1 cellular context compared by ENCODE assay signal in the genomic region with DNA sequence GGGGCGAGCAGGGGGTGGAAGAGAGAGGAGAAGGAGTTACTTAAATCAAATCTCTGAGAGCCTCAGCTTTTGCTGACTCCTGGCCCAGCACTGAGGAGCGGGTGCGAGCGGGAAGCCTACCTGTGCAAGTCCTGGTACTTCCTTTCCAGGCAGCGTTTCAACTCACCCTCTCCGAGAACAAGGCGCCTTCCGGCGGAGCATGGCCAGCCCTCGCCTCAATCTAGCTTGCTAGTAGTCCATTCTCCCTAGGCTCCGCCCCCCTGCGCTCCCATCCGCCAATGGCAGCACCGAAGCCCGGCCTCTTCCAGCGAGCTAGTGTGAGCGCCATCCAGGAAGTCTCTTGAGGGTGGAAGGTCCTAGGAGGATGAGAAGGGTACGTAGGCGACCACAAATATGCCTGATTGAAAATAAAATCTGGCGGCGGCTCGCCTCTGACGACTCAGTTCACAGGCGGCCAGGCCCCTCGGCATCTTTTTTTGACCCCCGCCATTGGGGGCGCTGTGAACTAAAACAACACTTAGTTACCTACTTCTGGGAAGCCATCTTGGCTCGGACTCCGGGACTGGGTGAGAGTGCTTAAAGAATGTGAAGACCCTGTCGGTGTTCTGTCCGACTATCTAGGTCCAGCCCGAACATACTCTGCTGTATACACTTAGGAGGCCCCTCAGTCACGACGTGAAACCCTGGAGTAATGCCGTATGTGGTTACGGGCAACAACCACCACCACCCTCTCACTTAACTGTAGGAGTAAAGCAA.
A peak's percentile ranks its signal among the peaks of the same experiment; 100 is the strongest.
TF ChIP-seq lines count a peak whose summit lies in the region.

TSS of gene CHD8 (minus strand) at position 212 of the 756 bp plus-strand sequence. CDS start 24,480 bp downstream, outside the sequence.

TF ChIP-seq in K562, 482 proteins besides CTCF, POLR2A, EP300 and RAD21 (continued from another document and continues in another):
- TF ChIP-seq, protein P1, sequence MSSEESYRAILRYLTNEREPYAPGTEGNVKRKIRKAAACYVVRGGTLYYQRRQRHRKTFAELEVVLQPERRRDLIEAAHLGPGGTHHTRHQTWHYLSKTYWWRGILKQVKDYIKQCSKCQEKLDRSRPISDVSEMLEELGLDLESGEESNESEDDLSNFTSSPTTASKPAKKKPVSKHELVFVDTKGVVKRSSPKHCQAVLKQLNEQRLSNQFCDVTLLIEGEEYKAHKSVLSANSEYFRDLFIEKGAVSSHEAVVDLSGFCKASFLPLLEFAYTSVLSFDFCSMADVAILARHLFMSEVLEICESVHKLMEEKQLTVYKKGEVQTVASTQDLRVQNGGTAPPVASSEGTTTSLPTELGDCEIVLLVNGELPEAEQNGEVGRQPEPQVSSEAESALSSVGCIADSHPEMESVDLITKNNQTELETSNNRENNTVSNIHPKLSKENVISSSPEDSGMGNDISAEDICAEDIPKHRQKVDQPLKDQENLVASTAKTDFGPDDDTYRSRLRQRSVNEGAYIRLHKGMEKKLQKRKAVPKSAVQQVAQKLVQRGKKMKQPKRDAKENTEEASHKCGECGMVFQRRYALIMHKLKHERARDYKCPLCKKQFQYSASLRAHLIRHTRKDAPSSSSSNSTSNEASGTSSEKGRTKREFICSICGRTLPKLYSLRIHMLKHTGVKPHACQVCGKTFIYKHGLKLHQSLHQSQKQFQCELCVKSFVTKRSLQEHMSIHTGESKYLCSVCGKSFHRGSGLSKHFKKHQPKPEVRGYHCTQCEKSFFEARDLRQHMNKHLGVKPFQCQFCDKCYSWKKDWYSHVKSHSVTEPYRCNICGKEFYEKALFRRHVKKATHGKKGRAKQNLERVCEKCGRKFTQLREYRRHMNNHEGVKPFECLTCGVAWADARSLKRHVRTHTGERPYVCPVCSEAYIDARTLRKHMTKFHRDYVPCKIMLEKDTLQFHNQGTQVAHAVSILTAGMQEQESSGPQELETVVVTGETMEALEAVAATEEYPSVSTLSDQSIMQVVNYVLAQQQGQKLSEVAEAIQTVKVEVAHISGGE (CRISPR knock-in tag; IDR thresholded peaks at IDR 0.05): peak in 1 of 3 experiments; percentile 44; a peak in 1 of 6 replicates
- TF ChIP-seq CBX3 (IDR thresholded peaks at IDR 0.05; ENCODE audit: borderline replicate concordance in 1 of 2, low read length in 2 of 2): no peak
- 0 out of 2 replicates have a peak, but pooled peaks have one; percentile 19 for TF ChIP-seq GABPB1 (CRISPR knock-in tag; IDR thresholded peaks at IDR 0.05)
- TF ChIP-seq TCF15 (CRISPR knock-in tag; IDR thresholded peaks at IDR 0.05): no peak
- no peak for TF ChIP-seq PTTG1 (tag; IDR thresholded peaks at IDR 0.05; ENCODE audit: low read depth)
- no peak for TF ChIP-seq SLC30A9 (CRISPR knock-in tag; IDR thresholded peaks at IDR 0.05)
- peak; percentile 64 for TF ChIP-seq NEUROD1 (IDR thresholded peaks at IDR 0.05; ENCODE audit: borderline replicate concordance, low read depth, low read length, partially characterized antibody)
- TF ChIP-seq ZNF263 (CRISPR knock-in tag; IDR thresholded peaks at IDR 0.05; ENCODE audit: borderline replicate concordance): no peak
- TF ChIP-seq MCM3 (IDR thresholded peaks at IDR 0.05): no peak
- no peak for TF ChIP-seq ZNF12 (CRISPR knock-in tag; IDR thresholded peaks at IDR 0.05)
- TF ChIP-seq SIN3A (IDR thresholded peaks at IDR 0.05; ENCODE audit: borderline replicate concordance in 2 of 2, control insufficient read depth in 1 of 2, low read depth in 2 of 2, low read length in 2 of 2): peak; percentile 41 to 63; a peak in 1 of 4 replicates
- peak; percentile 77 for TF ChIP-seq EP400 (IDR thresholded peaks at IDR 0.05)
- TF ChIP-seq TEAD4 (IDR thresholded peaks at IDR 0.05; ENCODE audit: low read length): no peak
- no peak for TF ChIP-seq TEAD4 (CRISPR knock-in tag; IDR thresholded peaks at IDR 0.05; ENCODE audit: borderline replicate concordance)
- TF ChIP-seq ZBTB26 (CRISPR knock-in tag; IDR thresholded peaks at IDR 0.05): no peak
- TF ChIP-seq GTF3C2 (IDR thresholded peaks at IDR 0.05; ENCODE audit: borderline replicate concordance, extremely low read depth, insufficient read length): no peak
- no peak for TF ChIP-seq FOXJ3 (CRISPR knock-in tag; IDR thresholded peaks at IDR 0.05)
- TF ChIP-seq ZNF311 (CRISPR knock-in tag; IDR thresholded peaks at IDR 0.05): no peak
- TF ChIP-seq NFRKB (IDR thresholded peaks at IDR 0.05; ENCODE audit: low read depth): peak; percentile 91
- TF ChIP-seq FOS (IDR thresholded peaks at IDR 0.05; ENCODE audit: extremely low read depth, insufficient read length): peak; percentile 29
- no peak for TF ChIP-seq U2AF1 (optimal IDR thresholded peaks at IDR 0.05; ENCODE audit: low read depth, low read length)
- TF ChIP-seq LARP7 (IDR thresholded peaks at IDR 0.05): no peak
- TF ChIP-seq, protein P2, sequence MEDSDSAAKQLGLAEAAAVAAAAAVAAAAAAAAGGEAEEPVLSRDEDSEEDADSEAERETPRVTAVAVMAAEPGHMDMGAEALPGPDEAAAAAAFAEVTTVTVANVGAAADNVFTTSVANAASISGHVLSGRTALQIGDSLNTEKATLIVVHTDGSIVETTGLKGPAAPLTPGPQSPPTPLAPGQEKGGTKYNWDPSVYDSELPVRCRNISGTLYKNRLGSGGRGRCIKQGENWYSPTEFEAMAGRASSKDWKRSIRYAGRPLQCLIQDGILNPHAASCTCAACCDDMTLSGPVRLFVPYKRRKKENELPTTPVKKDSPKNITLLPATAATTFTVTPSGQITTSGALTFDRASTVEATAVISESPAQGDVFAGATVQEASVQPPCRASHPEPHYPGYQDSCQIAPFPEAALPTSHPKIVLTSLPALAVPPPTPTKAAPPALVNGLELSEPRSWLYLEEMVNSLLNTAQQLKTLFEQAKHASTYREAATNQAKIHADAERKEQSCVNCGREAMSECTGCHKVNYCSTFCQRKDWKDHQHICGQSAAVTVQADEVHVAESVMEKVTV (CRISPR knock-in tag; IDR thresholded peaks at IDR 0.05): peak; percentile 9; the same call in 1 of the 2 replicates
- no peak for TF ChIP-seq HDGF (IDR thresholded peaks at IDR 0.05)
- TF ChIP-seq PCBP1 (IDR thresholded peaks at IDR 0.05; ENCODE audit: low read depth, low read length, poor library complexity, severe bottlenecking): no peak
- TF ChIP-seq RBM25 (IDR thresholded peaks at IDR 0.05; ENCODE audit: low read depth, low read length, severe bottlenecking): no peak
- no peak for TF ChIP-seq PCBP2 (IDR thresholded peaks at IDR 0.05; ENCODE audit: low read depth, low read length, poor library complexity, severe bottlenecking)
- no peak for TF ChIP-seq ZNF740 (CRISPR knock-in tag; IDR thresholded peaks at IDR 0.05)
- TF ChIP-seq ZNF740 (tag; IDR thresholded peaks at IDR 0.05): no peak
- no peak for TF ChIP-seq TCF7 (IDR thresholded peaks at IDR 0.05; ENCODE audit: borderline replicate concordance)
- TF ChIP-seq SMARCA5 (IDR thresholded peaks at IDR 0.05): no peak
- TF ChIP-seq ASH1L (IDR thresholded peaks at IDR 0.05; ENCODE audit: borderline replicate concordance, low read depth, partially characterized antibody): no peak
- peak; percentile 38 to 93 (median 86) for TF ChIP-seq YY1 (IDR thresholded peaks at IDR 0.05; ENCODE audit: borderline replicate concordance in 1 of 3, control insufficient read depth in 1 of 3, extremely low read depth in 1 of 3, insufficient read depth in 3 of 3, insufficient read length in 1 of 3, insufficient replicate concordance in 2 of 3, low read depth in 1 of 3, low read length in 2 of 3)
- TF ChIP-seq KAT7 (CRISPR knock-in tag; IDR thresholded peaks at IDR 0.05; ENCODE audit: borderline replicate concordance): no peak
- TF ChIP-seq SMARCA4 (IDR thresholded peaks at IDR 0.05): no peak
- TF ChIP-seq CBX8 (IDR thresholded peaks at IDR 0.05; ENCODE audit: borderline replicate concordance, extremely low read depth, low read depth, low read length, poor library complexity, severe bottlenecking): no peak
- TF ChIP-seq NCOR1 (IDR thresholded peaks at IDR 0.05): peak; percentile 30
- TF ChIP-seq, protein P3, sequence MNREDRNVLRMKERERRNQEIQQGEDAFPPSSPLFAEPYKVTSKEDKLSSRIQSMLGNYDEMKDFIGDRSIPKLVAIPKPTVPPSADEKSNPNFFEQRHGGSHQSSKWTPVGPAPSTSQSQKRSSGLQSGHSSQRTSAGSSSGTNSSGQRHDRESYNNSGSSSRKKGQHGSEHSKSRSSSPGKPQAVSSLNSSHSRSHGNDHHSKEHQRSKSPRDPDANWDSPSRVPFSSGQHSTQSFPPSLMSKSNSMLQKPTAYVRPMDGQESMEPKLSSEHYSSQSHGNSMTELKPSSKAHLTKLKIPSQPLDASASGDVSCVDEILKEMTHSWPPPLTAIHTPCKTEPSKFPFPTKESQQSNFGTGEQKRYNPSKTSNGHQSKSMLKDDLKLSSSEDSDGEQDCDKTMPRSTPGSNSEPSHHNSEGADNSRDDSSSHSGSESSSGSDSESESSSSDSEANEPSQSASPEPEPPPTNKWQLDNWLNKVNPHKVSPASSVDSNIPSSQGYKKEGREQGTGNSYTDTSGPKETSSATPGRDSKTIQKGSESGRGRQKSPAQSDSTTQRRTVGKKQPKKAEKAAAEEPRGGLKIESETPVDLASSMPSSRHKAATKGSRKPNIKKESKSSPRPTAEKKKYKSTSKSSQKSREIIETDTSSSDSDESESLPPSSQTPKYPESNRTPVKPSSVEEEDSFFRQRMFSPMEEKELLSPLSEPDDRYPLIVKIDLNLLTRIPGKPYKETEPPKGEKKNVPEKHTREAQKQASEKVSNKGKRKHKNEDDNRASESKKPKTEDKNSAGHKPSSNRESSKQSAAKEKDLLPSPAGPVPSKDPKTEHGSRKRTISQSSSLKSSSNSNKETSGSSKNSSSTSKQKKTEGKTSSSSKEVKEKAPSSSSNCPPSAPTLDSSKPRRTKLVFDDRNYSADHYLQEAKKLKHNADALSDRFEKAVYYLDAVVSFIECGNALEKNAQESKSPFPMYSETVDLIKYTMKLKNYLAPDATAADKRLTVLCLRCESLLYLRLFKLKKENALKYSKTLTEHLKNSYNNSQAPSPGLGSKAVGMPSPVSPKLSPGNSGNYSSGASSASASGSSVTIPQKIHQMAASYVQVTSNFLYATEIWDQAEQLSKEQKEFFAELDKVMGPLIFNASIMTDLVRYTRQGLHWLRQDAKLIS (CRISPR knock-in tag; IDR thresholded peaks at IDR 0.05): no peak
